In the genomic region with DNA sequence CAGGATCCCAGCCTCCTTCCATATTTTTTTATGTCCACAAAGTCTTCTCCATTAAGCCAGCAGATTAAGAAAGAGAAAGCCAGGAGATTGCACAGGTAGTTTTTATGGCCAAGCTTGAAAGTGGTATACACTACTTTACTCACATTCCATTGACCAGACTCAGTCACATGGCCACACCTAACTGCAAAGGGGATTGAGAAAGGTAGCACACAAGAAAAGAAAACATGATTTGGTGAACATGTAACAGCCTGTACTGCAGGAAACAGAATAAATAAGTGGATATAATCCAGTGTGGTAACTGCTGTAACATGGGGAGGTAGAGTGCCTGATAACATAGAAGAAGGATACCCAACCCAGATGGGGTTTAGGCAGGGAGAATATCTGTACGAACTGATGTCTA, we compare ENCODE assay signal across 19 cellular contexts.
"Had no signal": no experiment of that assay in that cellular context is flagged by ENCODE, and none has a peak within 500 bp of the region (broad histone marks: within the 10 kb centered on the region; RNA-seq: fewer than 3 reads in every experiment).

No MANE protein-coding gene starts in this region.

- FAIRE-seq: TTC549 had no signal

- H3K4me1 ChIP-seq: Peyer's patch had no signal

- DNase-seq: activated B cell treated with CpG ODN at 0.5 μM for 24 hours; activated CD4-positive, alpha-beta T cell treated with anti-CD3 and anti-CD28 coated beads for 1 hour; activated CD4-positive, alpha-beta T cell treated with anti-CD3 and anti-CD28 coated beads, Interleukin-2, amount 10 ng/mL, durations not matched to agents 24 days and 14 days; activated CD4-positive, alpha-beta T cell treated with anti-CD3 and anti-CD28 coated beads, Interleukin-2, amount 50 U/mL, for 48 hours; activated CD8-positive, alpha-beta memory T cell treated with anti-CD3 and anti-CD28 coated beads, Interleukin-2, amount 10 ng/mL, durations not matched to agents 7 days and 5 days; activated effector memory CD4-positive, alpha-beta T cell treated with Interleukin-2 at 50 U/mL for 16 hours; activated naive CD4-positive, alpha-beta T cell treated with Interleukin-2 at 50 U/mL for 16 hours; activated T-cell treated with anti-CD3 and anti-CD28 coated beads, Interleukin-2, amount 50 U/mL, for 24 hours; central memory CD4-positive, alpha-beta T cell; NCI-H1436 treated with DMSO at 0.1 percent for 48 hours; NCI-H187; NCI-H510A treated with DMSO at 0.1 percent for 48 hours; NCI-H69; NK-92 treated with Interleukin-12 subunit alpha and Interleukin-12 subunit beta, amount 100 ng/mL, for 24 hours; Peyer's patch; SHP77 treated with DMSO at 0.1 percent for 48 hours; T-helper 17 cell; T-helper 9 cell had no signal

- H3K36me3 ChIP-seq: Peyer's patch had no signal

- H3K4me3 ChIP-seq: Peyer's patch had no signal

- ATAC-seq: activated CD8-positive, alpha-beta memory T cell treated with anti-CD3 and anti-CD28 coated beads, Interleukin-2, amount 10 ng/mL, durations not matched to agents 7 days and 5 days; T-helper 17 cell had no signal

- H3K27me3 ChIP-seq: Peyer's patch had no signal

- H3K27ac ChIP-seq: Peyer's patch had no signal

- H3K9me3 ChIP-seq: Peyer's patch had no signal
